In genomic region chr10:125023862-125024495, GRCh38 we compare ENCODE assay signal across 9 cellular contexts.
DNase-seq lines count a peak whose midpoint lies in the region; ATAC-seq and TF ChIP-seq lines count a peak whose summit lies in the region.
"Had no signal": no experiment of that assay in that cellular context is flagged by ENCODE, and none has a peak within 500 bp of the region (broad histone marks: within the 10 kb centered on the region; RNA-seq: fewer than 3 reads in every experiment).

No MANE protein-coding gene starts in this region.

- no peak overlapping the region for H3K9ac ChIP-seq in skeletal muscle satellite cell (ENCODE audit: low read depth, low read length)

- H2AFZ ChIP-seq in OCI-LY7 (ENCODE audit: low read length) = no peak overlapping the region

- CTCF ChIA-PET in OCI-LY7 (lab: Charles Lee; ENCODE audit: unreplicated experiment) = interaction anchor here (0.6 kb wide), 1 partner anchor 12 kb away, joined by 3 read pairs; no protein-coding TSS in a partner anchor

- no peaks in the 10 kb centered on the region for H4K20me1 ChIP-seq in OCI-LY7 (ENCODE audit: insufficient read depth, low read length)

- 0 out of 2 replicates have a peak overlapping the region, but pooled peaks have one; percentile 43 for H3K27ac Mint-ChIP-seq in HFFc6
- H3K27ac Mint-ChIP-seq: activated naive CD4-positive, alpha-beta T cell treated with anti-CD3 and anti-CD28 coated beads, Interleukin-2, amount 50 U/mL, for 24 hours had no signal

- peaks cover 18% of the 10 kb centered on the region for H3K4me1 ChIP-seq in OCI-LY7 (ENCODE audit: insufficient read depth, low read length, poor library complexity, severe bottlenecking)
- H3K4me1 ChIP-seq in skeletal muscle satellite cell (ENCODE audit: control insufficient read depth, insufficient read depth, low read length) = peaks cover 32% of the 10 kb centered on the region

- no peak for DNase-seq in HFFc6
- no peak for DNase-seq in OCI-LY7 (ENCODE audit: low spot score)
- DNase-seq in left ventricle myocardium superior = peak; percentile 85
- no peak for DNase-seq in stimulated activated CD4-positive, alpha-beta T cell treated with anti-CD3 and anti-CD28 coated beads, Interleukin-1b, Interleukin-23, amount 100 ng/mL, for 48 hours

- H3K4me2 ChIP-seq in OCI-LY7 (ENCODE audit: low read length) = peak overlapping the region; percentile 72
- H3K4me2 ChIP-seq in skeletal muscle satellite cell (ENCODE audit: low read length) = peak overlapping the region; percentile 24

- peaks cover 38% of the 10 kb centered on the region for H3K4me1 Mint-ChIP-seq in HFFc6 (ENCODE audit: low read depth)
- H3K4me1 Mint-ChIP-seq: activated naive CD4-positive, alpha-beta T cell treated with anti-CD3 and anti-CD28 coated beads, Interleukin-2, amount 50 U/mL, for 24 hours had no signal

- H3K36me3 Mint-ChIP-seq in HFFc6 (ENCODE audit: low read depth) = peaks cover 14% of the 10 kb centered on the region
- H3K36me3 Mint-ChIP-seq: activated naive CD4-positive, alpha-beta T cell treated with anti-CD3 and anti-CD28 coated beads, Interleukin-2, amount 50 U/mL, for 24 hours had no signal

- H3K36me3 ChIP-seq in OCI-LY7 (ENCODE audit: insufficient read depth, low read length) (no peaks in the 10 kb centered on the region), skeletal muscle satellite cell (ENCODE audit: insufficient read depth, low read length) (peaks cover 26% of the 10 kb centered on the region)

- TF ChIP-seq CTCF in HFFc6 (IDR thresholded peaks at IDR 0.05) = no peak
- TF ChIP-seq CTCF in OCI-LY7 (conservative IDR thresholded peaks at IDR 0.05; ENCODE audit: low read length) = no peak

- POLR2A ChIA-PET in OCI-LY7 (lab: Charles Lee) = no interaction called here

- H3K9me2 ChIP-seq in OCI-LY7 (ENCODE audit: insufficient read depth, low read length) = no peaks in the 10 kb centered on the region

- H3K79me2 ChIP-seq in OCI-LY7 (ENCODE audit: insufficient read depth, low read depth, low read length) = no peaks in the 10 kb centered on the region

- ATAC-seq in left ventricle myocardium superior (peak; percentile 57), HG02973 (IDR thresholded peaks at IDR 0.05; ENCODE audit: unreplicated experiment) (no peak), HG03571 (IDR thresholded peaks at IDR 0.05; ENCODE audit: unreplicated experiment) (no peak), HG03025 (IDR thresholded peaks at IDR 0.05; ENCODE audit: low FRiP score, unreplicated experiment) (no peak)

- H3K27ac ChIP-seq in OCI-LY7 (ENCODE audit: low read depth, low read length, poor library complexity, severe bottlenecking) = no peak overlapping the region

- intact Hi-C loops in OCI-LY7 (cut with micrococcal nuclease; ENCODE audit: unreplicated experiment) (no loop called here), left ventricle myocardium superior (cut with micrococcal nuclease) (no loop called here)

- no peaks in the 10 kb centered on the region for H3K27me3 ChIP-seq in skeletal muscle satellite cell (ENCODE audit: control insufficient read depth, insufficient read depth, low read length)

- H3K4me3 Mint-ChIP-seq in HFFc6 = no peak overlapping the region
- H3K4me3 Mint-ChIP-seq: activated naive CD4-positive, alpha-beta T cell treated with anti-CD3 and anti-CD28 coated beads, Interleukin-2, amount 50 U/mL, for 24 hours had no signal

- H3K4me3 ChIP-seq in OCI-LY7 (ENCODE audit: low read depth, low read length, poor library complexity, severe bottlenecking) (peak overlapping the region; percentile 12), skeletal muscle satellite cell (ENCODE audit: low read length) (no peak overlapping the region)

- H3K9me3 Mint-ChIP-seq in HFFc6 = no peaks in the 10 kb centered on the region
- H3K9me3 Mint-ChIP-seq: activated naive CD4-positive, alpha-beta T cell treated with anti-CD3 and anti-CD28 coated beads, Interleukin-2, amount 50 U/mL, for 24 hours had no signal

- H3K9me3 ChIP-seq in OCI-LY7 (ENCODE audit: low read length) = no peaks in the 10 kb centered on the region
- no peaks in the 10 kb centered on the region for H3K9me3 ChIP-seq in skeletal muscle satellite cell (replicated peaks; ENCODE audit: low read length)

- BruUV-seq in OCI-LY7 (replicated peaks; lab: Mats Ljungman, UMichigan) = no TSS peak

- peaks cover 4% of the 10 kb centered on the region for H3K27me3 Mint-ChIP-seq in HFFc6 (ENCODE audit: insufficient read depth)
- H3K27me3 Mint-ChIP-seq: activated naive CD4-positive, alpha-beta T cell treated with anti-CD3 and anti-CD28 coated beads, Interleukin-2, amount 50 U/mL, for 24 hours had no signal
